8 cellular contexts compared by ENCODE assay signal in the genomic region with DNA sequence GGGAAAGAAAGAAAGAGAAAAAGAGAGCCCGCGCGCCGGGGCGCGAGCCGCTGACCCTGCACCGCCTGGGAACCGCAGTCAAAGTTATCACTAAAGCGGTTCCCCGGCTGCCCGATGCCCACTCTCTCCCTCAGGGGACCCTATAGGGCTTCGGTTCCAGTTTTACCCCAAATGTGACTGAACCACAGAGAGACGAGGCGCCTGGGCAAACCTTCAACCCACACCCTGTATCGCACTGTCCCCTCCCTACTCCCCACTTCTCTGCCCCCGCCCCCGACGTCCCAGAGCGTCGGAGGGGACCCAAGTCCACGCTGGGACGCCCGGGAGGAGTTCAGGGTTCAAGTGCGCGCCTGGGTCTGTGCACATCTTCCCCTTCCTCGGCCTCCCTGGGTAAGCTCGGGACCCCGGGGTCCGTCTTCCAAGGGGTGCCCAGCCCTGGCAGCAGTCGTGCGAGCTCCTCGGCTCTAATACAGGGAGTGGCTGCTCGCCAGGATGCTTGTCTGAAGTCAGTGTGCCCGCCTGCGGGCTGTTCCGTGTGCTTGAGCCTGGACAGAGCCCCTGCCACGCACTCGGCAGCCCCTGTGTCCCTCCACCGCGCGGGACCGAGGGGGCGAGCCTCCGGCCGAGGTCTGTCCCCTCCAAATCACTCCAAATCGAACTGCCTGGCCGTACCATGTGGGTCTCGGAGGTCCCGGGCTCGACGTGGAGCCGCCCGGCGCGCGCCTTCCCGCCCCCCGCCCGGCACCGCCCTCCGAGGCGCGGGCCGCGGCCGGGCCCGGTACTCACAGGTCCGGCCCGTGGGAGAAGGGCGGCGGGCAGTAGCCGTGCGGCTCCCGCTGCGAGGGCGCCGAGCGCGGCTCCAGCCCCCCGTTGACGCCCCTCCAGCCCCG. TPM values are rescaled to one million over a fixed set of nuclear protein-coding genes. Genes with fewer than 3 reads are reported as not detected.
DNase-seq lines count a peak whose midpoint lies in the region; ATAC-seq and TF ChIP-seq lines count a peak whose summit lies in the region.

No MANE protein-coding gene starts in this region.

- H3K9ac ChIP-seq in neural cell (ENCODE audit: low read length) = peak overlapping the region; percentile 68

- POLR2A ChIA-PET in Caco-2 (lab: Charles Lee) = no interaction called here

- TF ChIP-seq EP300 in neural cell (conservative IDR thresholded peaks at IDR 0.05; ENCODE audit: poor library complexity, severe bottlenecking) = no peak

- peaks cover 12% of the 10 kb centered on the region for H3K36me3 Mint-ChIP-seq in Caco-2 (ENCODE audit: insufficient read depth, unreplicated experiment)

- H3K27me3 ChIP-seq in Caco-2 (replicated peaks; ENCODE audit: control insufficient read depth, insufficient read depth, low read length) = no peaks in the 10 kb centered on the region
- peaks cover 50% of the 10 kb centered on the region for H3K27me3 ChIP-seq in neural cell (ENCODE audit: insufficient read depth, low read depth, low read length)

- peak overlapping the region; percentile 61 for H3K4me3 ChIP-seq in Caco-2 (ENCODE audit: low read depth, low read length)
- H3K4me3 ChIP-seq in neural cell (ENCODE audit: low read length) = peak overlapping the region; percentile 87

- H3K36me3 ChIP-seq in Caco-2 (ENCODE audit: control insufficient read depth, insufficient read depth, low read length) (no peaks in the 10 kb centered on the region), neural cell (ENCODE audit: insufficient read depth, low read length) (no peaks in the 10 kb centered on the region)

- H3K27ac Mint-ChIP-seq in Caco-2 (ENCODE audit: unreplicated experiment) = no peak overlapping the region

- TF ChIP-seq RAD21 in neural cell (conservative IDR thresholded peaks at IDR 0.05) = no peak

- H3K4me1 ChIP-seq in Caco-2 = peaks cover 3% of the 10 kb centered on the region

- TF ChIP-seq CTCF in Caco-2 (IDR thresholded peaks at IDR 0.05; ENCODE audit: insufficient read depth in 1 of 2, low read depth in 1 of 2, low read length in 1 of 2, severe bottlenecking in 1 of 2, unreplicated experiment in 1 of 2) (no peak), neural cell (IDR thresholded peaks at IDR 0.05; ENCODE audit: poor library complexity, severe bottlenecking) (no peak)

- no peaks in the 10 kb centered on the region for H4K20me1 ChIP-seq in neural cell (ENCODE audit: insufficient read depth)

- intact Hi-C loops in Caco-2 (cut with micrococcal nuclease; ENCODE audit: unreplicated experiment) = loop anchor here (1.0 kb wide), 3 partner anchors 51 to 201 kb away; partner anchors contain the start of gene BLTP1

- no peaks in the 10 kb centered on the region for H3K9me2 ChIP-seq in neural cell (ENCODE audit: insufficient read depth, low read length)

- peak overlapping the region; percentile 33 for H2AFZ ChIP-seq in neural cell (ENCODE audit: low read depth, low read length)

- no peak overlapping the region for H3K27ac ChIP-seq in neural cell (ENCODE audit: low read length)

- no peaks in the 10 kb centered on the region for H3K9me3 Mint-ChIP-seq in Caco-2 (ENCODE audit: unreplicated experiment)

- peak overlapping the region; percentile 80 for H3K4me3 Mint-ChIP-seq in Caco-2 (ENCODE audit: unreplicated experiment)

- H3K9me3 ChIP-seq in Caco-2 (no peaks in the 10 kb centered on the region), neural cell (ENCODE audit: low read length) (no peaks in the 10 kb centered on the region)

- CTCF ChIA-PET in Caco-2 (lab: Charles Lee) = interaction anchor here (1.3 kb wide), 1 partner anchor 52 kb away, joined by 9 read pairs; no protein-coding TSS in a partner anchor

- no peaks in the 10 kb centered on the region for H3K79me2 ChIP-seq in neural cell (replicated peaks; ENCODE audit: insufficient read depth, low read length)

- no peaks in the 10 kb centered on the region for H3F3A ChIP-seq in neural cell (ENCODE audit: insufficient read depth, low read length, poor library complexity, severe bottlenecking)

- H3K4me2 ChIP-seq in neural cell (ENCODE audit: low read length) = peak overlapping the region; percentile 87

- DNase-seq in Caco-2 (peak in 1 of 2 experiments; percentile 16), HT1080 (ENCODE audit: low read depth) (peak; percentile 32), fibroblast of gingiva (ENCODE audit: low read depth) (peak; percentile 11), SK-N-DZ (ENCODE audit: low spot score) (no peak), cerebellar nuclear complex (lab: John Stamatoyannopoulos, UW) (no peak)
- DNase-seq in activated CD8-positive, alpha-beta memory T cell treated with anti-CD3 and anti-CD28 coated beads for 24 hours = peak; percentile 70

- peaks cover under 1% of the 10 kb centered on the region for H3K4me1 Mint-ChIP-seq in Caco-2 (ENCODE audit: low read depth, unreplicated experiment)

- BruUV-seq in Caco-2 (replicated peaks; lab: Mats Ljungman, UMichigan) = no TSS peak

- ATAC-seq in GM21423 (IDR thresholded peaks at IDR 0.05; ENCODE audit: unreplicated experiment) = peak; percentile 33

- H3K27me3 Mint-ChIP-seq in Caco-2 (ENCODE audit: insufficient read depth, unreplicated experiment) = peaks cover 14% of the 10 kb centered on the region

TF ChIP-seq in neural cell, 6 proteins besides CTCF, POLR2A, EP300 and RAD21:
- TF ChIP-seq TAF1 (IDR thresholded peaks at IDR 0.05; ENCODE audit: low read depth) = no peak
- TF ChIP-seq MXI1 (conservative IDR thresholded peaks at IDR 0.05; ENCODE audit: poor library complexity, severe bottlenecking) = no peak
- TF ChIP-seq EZH2 (IDR thresholded peaks at IDR 0.05; ENCODE audit: borderline replicate concordance, insufficient read depth, low read length, poor library complexity, severe bottlenecking) = no peak
- no peak for TF ChIP-seq POLR2AphosphoS5 (IDR thresholded peaks at IDR 0.05)
TF ChIP-seq in neural cell: peak in this region for 0.

RNA-seq across cellular contexts. Expression of gene TRPC3, which starts 0.9 kb away (rescaled TPM):
- 0.91 and 1.1 TPM in 2 replicates for total RNA-seq in Caco-2 (2022)
- total RNA-seq in HT1080 (2014; rRNA removed; shearing (Covaris generic)) = 1.5 and 2.8 TPM in 2 replicates
- 0.94 and 1.1 TPM in 2 replicates for polyA plus RNA-seq in HT1080 (2015; cell fraction: cytosol; rRNA removed)
- polyA plus RNA-seq in HT1080 (2015; cell fraction: nucleus; rRNA removed) = 2.1 and 2.2 TPM in 2 replicates
- 5.8 and 6.9 TPM in 2 replicates for polyA plus RNA-seq in neural cell
- 11.2 and 13.5 TPM in 2 replicates for polyA minus RNA-seq in neural cell
- polyA plus RNA-seq in SK-N-DZ (2014; cell fraction: cytosol; rRNA removed) = 0.07 TPM in 1 of 2 replicates, not detected in the other
- polyA plus RNA-seq in SK-N-DZ (2014; cell fraction: nucleus; rRNA removed) = 0.03 and 0.09 TPM in 2 replicates

Comparison
In these comparisons a context has a peak if more than half of its experiments do, and no peak if none do; other contexts are left out.
1. DNase-seq: peak in HT1080 (single experiment), activated CD8-positive, alpha-beta memory T cell treated with anti-CD3 and anti-CD28 coated beads for 24 hours (single experiment) and fibroblast of gingiva (single experiment); none in SK-N-DZ (single experiment) and cerebellar nuclear complex (0 of 2).